Comparison of ENCODE assay signal across 8 cellular contexts in the genomic region with DNA sequence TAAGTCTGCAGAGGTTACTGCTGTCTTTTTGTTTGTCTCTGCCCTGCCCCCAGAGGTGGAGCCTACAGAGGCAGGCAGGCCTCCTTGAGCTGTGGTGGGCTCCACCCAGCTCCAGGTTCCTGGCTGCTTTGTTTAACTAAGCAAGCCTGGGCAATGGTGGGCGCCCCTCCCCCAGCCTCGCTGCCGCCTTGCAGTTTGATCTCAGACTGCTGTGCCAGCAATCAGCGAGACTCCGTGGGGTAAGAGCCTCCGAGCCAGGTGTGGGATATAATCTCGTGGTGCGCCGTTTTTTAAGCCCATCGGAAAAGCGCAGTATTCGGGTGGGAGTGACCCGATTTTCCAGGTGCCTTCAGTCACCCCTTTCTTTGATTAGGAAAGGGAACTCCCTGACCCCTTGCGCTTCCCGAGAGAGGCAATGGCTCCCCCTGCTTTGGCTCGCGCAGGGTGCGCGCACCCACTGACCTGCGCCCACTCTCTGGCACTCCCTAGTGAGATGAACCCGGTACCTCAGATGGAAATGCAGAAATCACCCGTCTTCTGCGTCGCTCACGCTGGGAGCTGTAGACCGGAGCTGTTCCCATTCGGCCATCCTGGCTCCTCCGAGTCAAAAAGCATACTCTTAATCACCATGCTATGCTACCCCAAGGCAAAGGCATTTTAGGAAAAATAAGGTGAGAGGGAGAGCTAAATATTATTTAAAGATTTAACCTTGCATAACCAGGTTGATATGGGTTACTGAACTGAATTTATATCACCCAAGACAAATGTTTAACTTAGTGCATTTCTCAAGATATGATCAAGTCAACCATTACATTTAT.
A peak's percentile ranks its signal among the peaks of the same experiment; 100 is the strongest.
DNase-seq lines count a peak whose midpoint lies in the region; TF ChIP-seq lines count a peak whose summit lies in the region.
"Not testable (repeated sequence)": the region's sequence is repeated elsewhere in the genome, so short reads cannot be mapped to it uniquely, and the experiment has no call there.

No MANE protein-coding gene starts in this region.

- not testable (repeated sequence) for H3K4me1 ChIP-seq in HUES48 (ENCODE audit: control insufficient read depth, insufficient read depth, low read length); iPS-18a (ENCODE audit: control insufficient read depth, low read depth, low read length); mesodermal cell (ENCODE audit: control insufficient read depth, insufficient read depth, low read length, poor library complexity, severe bottlenecking); neuronal stem cell (ENCODE audit: control insufficient read depth in 2 of 2, insufficient read depth in 1 of 2, low read depth in 1 of 2, low read length in 2 of 2)

- not testable (repeated sequence) for H2AK5ac ChIP-seq in neuronal stem cell (ENCODE audit: low read depth, low read length)

- 7 to 16% methylated on average over 8 to 12 of the region's 28 CpGs for WGBS in mesodermal cell (ENCODE audit: insufficient coverage in 2 of 2), 2 experiments
- WGBS in neuronal stem cell (ENCODE audit: extremely low coverage in 2 of 2, insufficient read length in 2 of 2, insufficient replicate concordance in 1 of 2), 2 donors = no CpG with 5 or more reads among the region's 28 CpGs

- H3K9me3 ChIP-seq in HUES48 (ENCODE audit: control insufficient read depth, insufficient read depth, low read length); iPS-18a (ENCODE audit: control insufficient read depth, low read depth, low read length); mesodermal cell (ENCODE audit: control insufficient read depth, low read length); neuronal stem cell (replicated peaks in 1 of 2; ENCODE audit: control insufficient read depth in 2 of 2, insufficient read depth in 1 of 2, low read depth in 1 of 2, low read length in 2 of 2): not testable (repeated sequence)

- H2BK15ac ChIP-seq in neuronal stem cell (ENCODE audit: low read length) = not testable (repeated sequence)

- H3K36me3 Mint-ChIP-seq in glutamatergic neuron (ENCODE audit: unreplicated experiment) = not testable (repeated sequence)

- H3K27ac Mint-ChIP-seq in glutamatergic neuron (ENCODE audit: unreplicated experiment) = peak overlapping the region; percentile 91

- H3K36me3 ChIP-seq in HUES48 (ENCODE audit: control insufficient read depth, insufficient read depth, low read length); iPS-18a (ENCODE audit: control insufficient read depth, low read depth, low read length); mesodermal cell (ENCODE audit: control insufficient read depth, insufficient read depth, low read length); neuronal stem cell (replicated peaks in 1 of 2; ENCODE audit: control insufficient read depth in 2 of 2, insufficient read depth in 2 of 2, low read length in 2 of 2): not testable (repeated sequence)

- H2BK5ac ChIP-seq in neuronal stem cell (ENCODE audit: low read length) = not testable (repeated sequence)

- not testable (repeated sequence) for H3K14ac ChIP-seq in neuronal stem cell (ENCODE audit: low read length)

- DNase-seq in DMS53 (lab: John Stamatoyannopoulos, UW) = peak; percentile 40
- peak; percentile 22 for DNase-seq in NCI-H510A treated with DMSO at 0.1 percent for 48 hours (lab: John Stamatoyannopoulos, UW)
- DNase-seq in ecto neural progenitor cell (ENCODE audit: low spot score) = peak; percentile 49
- DNase-seq in glutamatergic neuron = peak; percentile 19
- DNase-seq in neuronal stem cell (ENCODE audit: low spot score) = not testable (repeated sequence)

- H3K23ac ChIP-seq in neuronal stem cell (ENCODE audit: low read depth, low read length, poor library complexity) = not testable (repeated sequence)

- H3K4ac ChIP-seq in neuronal stem cell (ENCODE audit: low read length) = not testable (repeated sequence)

- not testable (repeated sequence) for H2AFZ ChIP-seq in neuronal stem cell (ENCODE audit: low read length)

- H3K4me2 ChIP-seq in neuronal stem cell (ENCODE audit: insufficient read depth, low read length, poor library complexity, severe bottlenecking) = peak overlapping the region; percentile 25

- H3K4me3 ChIP-seq in HUES48 (ENCODE audit: low read depth, low read length) (peak overlapping the region; percentile 77), iPS-18a (ENCODE audit: low read length) (peak overlapping the region; percentile 69), mesodermal cell (ENCODE audit: extremely low read depth, insufficient read depth, low read length, poor library complexity, severe bottlenecking) (peak overlapping the region; percentile 19), neuronal stem cell (ENCODE audit: low read length in 2 of 2) (peak overlapping the region in 1 of 2 donors; percentile 78)

- not testable (repeated sequence) for H3K9me3 Mint-ChIP-seq in glutamatergic neuron (ENCODE audit: unreplicated experiment)

- not testable (repeated sequence) for H3K27me3 Mint-ChIP-seq in glutamatergic neuron (ENCODE audit: unreplicated experiment)

- not testable (repeated sequence) for H2BK12ac ChIP-seq in neuronal stem cell (ENCODE audit: low read length)

- H3K4me1 Mint-ChIP-seq in glutamatergic neuron (ENCODE audit: low read depth, unreplicated experiment) = not testable (repeated sequence)

- peak overlapping the region; percentile 78 for H3K9ac ChIP-seq in HUES48 (ENCODE audit: low read depth, low read length)
- peak overlapping the region; percentile 73 for H3K9ac ChIP-seq in iPS-18a (ENCODE audit: low read length)
- H3K9ac ChIP-seq in neuronal stem cell (ENCODE audit: low read depth, low read length, poor library complexity) = not testable (repeated sequence)

- H4K91ac ChIP-seq in neuronal stem cell (ENCODE audit: low read depth, low read length, poor library complexity) = not testable (repeated sequence)

- not testable (repeated sequence) for H4K8ac ChIP-seq in neuronal stem cell (ENCODE audit: low read depth, low read length)

- peak overlapping the region; percentile 89 for H3K4me3 Mint-ChIP-seq in glutamatergic neuron (ENCODE audit: unreplicated experiment)

- H3K18ac ChIP-seq in neuronal stem cell (ENCODE audit: low read length) = not testable (repeated sequence)

- peak overlapping the region; percentile 54 for H3K27ac ChIP-seq in HUES48 (ENCODE audit: low read depth, low read length)
- peak overlapping the region; percentile 31 for H3K27ac ChIP-seq in iPS-18a (ENCODE audit: low read length)
- H3K27ac ChIP-seq in mesodermal cell (ENCODE audit: low read depth, low read length, severe bottlenecking); neuronal stem cell (replicated peaks; ENCODE audit: low read length): not testable (repeated sequence)

- not testable (repeated sequence) for TF ChIP-seq CTCF in glutamatergic neuron (IDR thresholded peaks at IDR 0.05; ENCODE audit: partially characterized antibody, unreplicated experiment)

- not testable (repeated sequence) for H3K27me3 ChIP-seq in HUES48 (ENCODE audit: control insufficient read depth, insufficient read depth, low read length); iPS-18a (ENCODE audit: control insufficient read depth, insufficient read depth, low read length); neuronal stem cell (ENCODE audit: control insufficient read depth in 3 of 3, insufficient read depth in 3 of 3, low read depth in 1 of 3, low read length in 3 of 3)

- H3K79me1 ChIP-seq in neuronal stem cell (ENCODE audit: low read depth, low read length) = not testable (repeated sequence)

- H2BK120ac ChIP-seq in neuronal stem cell (ENCODE audit: low read depth, low read length) = not testable (repeated sequence)
